Comparison of ENCODE assay signal across 8 cellular contexts in genomic region chrX:57121162-57121741, GRCh38. TPM values are rescaled to one million over a fixed set of nuclear protein-coding genes. Genes with fewer than 3 reads are reported as not detected.
DNase-seq lines count a peak whose midpoint lies in the region; ATAC-seq, FAIRE-seq and TF ChIP-seq lines count a peak whose summit lies in the region.

TSS of gene SPIN2B (minus strand) at chrX:57121548.

- H3K9me3 ChIP-seq in astrocyte (ENCODE audit: insufficient read depth, low read depth, low read length), result no peaks in the 10 kb centered on the region

- peak; percentile 100 for ATAC-seq in HG02884 (IDR thresholded peaks at IDR 0.05; ENCODE audit: unreplicated experiment)

- H2AFZ ChIP-seq in astrocyte (ENCODE audit: low read depth, low read length), result peak within 1 kb of the TSS; percentile 94

- H3K4me3 ChIP-seq in astrocyte (ENCODE audit: insufficient read depth, low read depth, low read length) (peak within 1 kb of the TSS; percentile 70), retinal pigment epithelial cell (ENCODE audit: low read length) (peak within 1 kb of the TSS; percentile 66)

- peak within 1 kb of the TSS; percentile 88 for H3K27ac Mint-ChIP-seq in T-helper 2 cell treated with Interferon-gamma antibody and Interleukin-4, amounts not matched to agents 5 μg/mL and 100 μg/mL, for 36 hours
- peak within 1 kb of the TSS; percentile 62 for H3K27ac Mint-ChIP-seq in astrocyte (ENCODE audit: unreplicated experiment)

- H3K36me3 ChIP-seq in astrocyte (ENCODE audit: insufficient read depth, low read length), result no peaks in the 10 kb centered on the region

- H3K27me3 ChIP-seq in astrocyte (ENCODE audit: insufficient read depth, low read length), result no peaks in the 10 kb centered on the region

- H3K27ac ChIP-seq in astrocyte (ENCODE audit: low read depth, low read length), result peak within 1 kb of the TSS; percentile 70

- peak; percentile 74 for TF ChIP-seq POLR2A in GM15510 (IDR thresholded peaks at IDR 0.05; ENCODE audit: borderline replicate concordance, extremely low read depth, insufficient read length)

- no peaks in the 10 kb centered on the region for H3K9me3 Mint-ChIP-seq in T-helper 2 cell treated with Interferon-gamma antibody and Interleukin-4, amounts not matched to agents 5 μg/mL and 100 μg/mL, for 36 hours
- H3K9me3 Mint-ChIP-seq in astrocyte (ENCODE audit: unreplicated experiment), result peaks cover 2% of the 10 kb centered on the region

- peak; percentile 56 for FAIRE-seq in astrocyte (lab: Jason Lieb, UNC)

- peak within 1 kb of the TSS; percentile 81 for H3K9ac ChIP-seq in astrocyte (ENCODE audit: low read length)

- no peaks in the 10 kb centered on the region for H3K79me2 ChIP-seq in astrocyte (ENCODE audit: insufficient read depth, low read length)

- peaks cover 6% of the 10 kb centered on the region for H3K36me3 Mint-ChIP-seq in T-helper 2 cell treated with Interferon-gamma antibody and Interleukin-4, amounts not matched to agents 5 μg/mL and 100 μg/mL, for 36 hours (ENCODE audit: low read depth)
- H3K36me3 Mint-ChIP-seq in astrocyte (ENCODE audit: low read depth, unreplicated experiment), result peaks cover 5% of the 10 kb centered on the region

- no peaks in the 10 kb centered on the region for H4K20me1 ChIP-seq in astrocyte (ENCODE audit: insufficient read depth, low read length)

- H3K4me3 Mint-ChIP-seq in T-helper 2 cell treated with Interferon-gamma antibody and Interleukin-4, amounts not matched to agents 5 μg/mL and 100 μg/mL, for 36 hours, result peak within 1 kb of the TSS; percentile 92
- peak within 1 kb of the TSS; percentile 95 for H3K4me3 Mint-ChIP-seq in astrocyte (ENCODE audit: unreplicated experiment)

- no peaks in the 10 kb centered on the region for H3K4me1 Mint-ChIP-seq in T-helper 2 cell treated with Interferon-gamma antibody and Interleukin-4, amounts not matched to agents 5 μg/mL and 100 μg/mL, for 36 hours (ENCODE audit: low read depth)
- H3K4me1 Mint-ChIP-seq in astrocyte (ENCODE audit: low read depth, unreplicated experiment), result peaks cover 4% of the 10 kb centered on the region

- peak; percentile 88 for DNase-seq in NCI-H1694 treated with DMSO at 0.1 percent for 48 hours (lab: John Stamatoyannopoulos, UW)
- DNase-seq in T-helper 2 cell treated with Interferon-gamma antibody and Interleukin-4, amounts not matched to agents 5 μg/mL and 100 μg/mL, for 36 hours (ENCODE audit: low spot score), result peak; percentile 84
- DNase-seq in astrocyte (ENCODE audit: low read depth), result peak; percentile 75
- DNase-seq in hypothalamus (lab: John Stamatoyannopoulos, UW), result peak; percentile 2 to 75 (median 44)
- DNase-seq in retinal pigment epithelial cell (ENCODE audit: low read depth), result peak; percentile 39
- DNase-seq in NK-92 treated with Interleukin-12 subunit alpha and Interleukin-12 subunit beta, amount 100 ng/mL, for 24 hours (lab: John Stamatoyannopoulos, UW), result no peak

- H3K4me2 ChIP-seq in astrocyte (ENCODE audit: low read length), result peak within 1 kb of the TSS; percentile 83

- H3K27me3 Mint-ChIP-seq in T-helper 2 cell treated with Interferon-gamma antibody and Interleukin-4, amounts not matched to agents 5 μg/mL and 100 μg/mL, for 36 hours (ENCODE audit: low read depth), result no peaks in the 10 kb centered on the region
- no peaks in the 10 kb centered on the region for H3K27me3 Mint-ChIP-seq in astrocyte (ENCODE audit: low read depth, unreplicated experiment)

- H3K4me1 ChIP-seq in astrocyte (ENCODE audit: insufficient read depth, low read length), result no peaks in the 10 kb centered on the region

- no peak for TF ChIP-seq CTCF in astrocyte (IDR thresholded peaks at IDR 0.05; ENCODE audit: insufficient read depth, low read depth, low read length)
- no peak for TF ChIP-seq CTCF in retinal pigment epithelial cell (conservative IDR thresholded peaks at IDR 0.05; ENCODE audit: low read depth, low read length)

RNA-seq across cellular contexts. Expression of gene SPIN2B, which starts in this region (rescaled TPM):
- total RNA-seq in astrocyte, result 12.1 and 13.0 TPM in 2 replicates
